Comparison of ENCODE assay signal across 8 cellular contexts in genomic region chr6:26217714-26218075, GRCh38.
DNase-seq lines count a peak whose midpoint lies in the region; ATAC-seq and TF ChIP-seq lines count a peak whose summit lies in the region.

No MANE protein-coding gene starts in this region.

- no peaks in the 10 kb centered on the region for H3K36me3 Mint-ChIP-seq in WTC11

- H3K27ac ChIP-seq in cardiac muscle cell (peak overlapping the region; percentile 97), upper lobe of right lung (peak overlapping the region; percentile 87)

- DNase-seq in cardiac muscle cell (ENCODE audit: low read depth in 1 of 2, low spot score in 1 of 2), result peak in 1 of 2 donors; percentile 30
- no peak for DNase-seq in Right ventricle myocardium inferior (ENCODE audit: missing footprints)
- no peak for DNase-seq in WTC11 (ENCODE audit: low spot score)
- DNase-seq in islet precursor cell, result peak; percentile 66
- no peak for DNase-seq in upper lobe of right lung
- DNase-seq in AG08395 (ENCODE audit: low spot score), result no peak

- no peaks in the 10 kb centered on the region for H3K36me3 ChIP-seq in cardiac muscle cell
- H3K36me3 ChIP-seq in upper lobe of right lung, result no peaks in the 10 kb centered on the region

- H3K4me3 Mint-ChIP-seq in WTC11, result no peak overlapping the region

- H3K27me3 ChIP-seq in cardiac muscle cell (no peaks in the 10 kb centered on the region), upper lobe of right lung (peaks cover 64% of the 10 kb centered on the region)

- TF ChIP-seq CTCF in cardiac muscle cell (IDR thresholded peaks at IDR 0.05; ENCODE audit: low read depth, low read length) (no peak), WTC11 (IDR thresholded peaks at IDR 0.05) (no peak), upper lobe of right lung (IDR thresholded peaks at IDR 0.05) (no peak)

- peaks cover 41% of the 10 kb centered on the region for H3K4me1 Mint-ChIP-seq in WTC11

- H3K9me3 ChIP-seq in cardiac muscle cell (ENCODE audit: low read depth) (no peaks in the 10 kb centered on the region), upper lobe of right lung (no peaks in the 10 kb centered on the region)

- H3K4me3 ChIP-seq in cardiac muscle cell (peak overlapping the region; percentile 69), upper lobe of right lung (peak overlapping the region; percentile 44)

- CTCF ChIA-PET in WTC11 (lab: Charles Lee), result no interaction called here

- intact Hi-C loops in Right ventricle myocardium inferior (cut with DNase I), result no loop called here
- intact Hi-C loops in upper lobe of right lung (cut with DNase I), result loop anchor here (2.0 kb wide), 1 partner anchor 19 kb away; a partner anchor contains a TSS

- ATAC-seq in Right ventricle myocardium inferior (no peak), WTC11 (peak; percentile 1; the same call in 1 of the 2 replicates), upper lobe of right lung (no peak), HG02973 (IDR thresholded peaks at IDR 0.05; ENCODE audit: unreplicated experiment) (no peak), GM18867 (IDR thresholded peaks at IDR 0.05; ENCODE audit: unreplicated experiment) (no peak)

- no peaks in the 10 kb centered on the region for H3K27me3 Mint-ChIP-seq in WTC11 (ENCODE audit: low read depth)

- POLR2A ChIA-PET in WTC11 (lab: Charles Lee), result interaction anchor here (0.7 to 7.0 kb wide), 20 partner anchors 8 to 1649 kb away, joined by 4 to 383 read pairs (median 48); a partner anchor contains a TSS

- H3K4me1 ChIP-seq in cardiac muscle cell (ENCODE audit: low read depth) (peaks cover 12% of the 10 kb centered on the region), upper lobe of right lung (no peaks in the 10 kb centered on the region)

- H3K9me3 Mint-ChIP-seq in WTC11, result no peaks in the 10 kb centered on the region

- no peak overlapping the region for H3K27ac Mint-ChIP-seq in WTC11

TF ChIP-seq in WTC11, 78 proteins besides CTCF, POLR2A, EP300 and RAD21 (continues in another document):
- TF ChIP-seq PRDM15 (CRISPR knock-in tag; IDR thresholded peaks at IDR 0.05) (no peak), USF1 (CRISPR knock-in tag; IDR thresholded peaks at IDR 0.05) (no peak), CDX4 (CRISPR knock-in tag; IDR thresholded peaks at IDR 0.05; ENCODE audit: borderline replicate concordance) (0 out of 2 replicates have a peak, but pooled peaks have one; percentile 0), JAZF1 (CRISPR knock-in tag; IDR thresholded peaks at IDR 0.05) (no peak), ETV6 (CRISPR knock-in tag; IDR thresholded peaks at IDR 0.05) (no peak), ZNF263 (CRISPR knock-in tag; IDR thresholded peaks at IDR 0.05; ENCODE audit: low read depth) (no peak), EMX1 (CRISPR knock-in tag; IDR thresholded peaks at IDR 0.05) (peak; percentile 98), AR (CRISPR knock-in tag; IDR thresholded peaks at IDR 0.05) (peak; percentile 97; the same call in 1 of the 2 replicates), ZNF671 (CRISPR knock-in tag; IDR thresholded peaks at IDR 0.05) (peak; percentile 93), ZNF425 (CRISPR knock-in tag; conservative IDR thresholded peaks at IDR 0.05) (peak; percentile 96), ERG (CRISPR knock-in tag; IDR thresholded peaks at IDR 0.05) (peak; percentile 95; the same call in 1 of the 2 replicates), NFATC4 (CRISPR knock-in tag; IDR thresholded peaks at IDR 0.05) (peak; percentile 93), GTF2I (CRISPR knock-in tag; conservative IDR thresholded peaks at IDR 0.05) (0 out of 2 replicates have a peak, but pooled peaks have one; percentile 11), KAT7 (CRISPR knock-in tag; IDR thresholded peaks at IDR 0.05; ENCODE audit: borderline replicate concordance) (no peak)
